Comparison of ENCODE assay signal across 19 cellular contexts in genomic region chr14:20998139-20998538, GRCh38. TPM values are rescaled to one million over a fixed set of nuclear protein-coding genes. Genes with fewer than 3 reads are reported as not detected.
DNase-seq lines count a peak whose midpoint lies in the region; ATAC-seq and TF ChIP-seq lines count a peak whose summit lies in the region.
"Had no signal": no experiment of that assay in that cellular context is flagged by ENCODE, and none has a peak within 500 bp of the region (broad histone marks: within the 10 kb centered on the region; RNA-seq: fewer than 3 reads in every experiment).

No MANE protein-coding gene starts in this region.

- no peak overlapping the region for H3K4me3 Mint-ChIP-seq in CD4-positive, alpha-beta T cell
- H3K4me3 Mint-ChIP-seq in nephron: peak overlapping the region; percentile 45 to 68 (median 61)
- H3K4me3 Mint-ChIP-seq: activated CD4-positive, alpha-beta memory T cell treated with anti-CD3 and anti-CD28 coated beads, Interleukin-2, amount 10 ng/mL, durations not matched to agents 7 days and 5 days; CD8-positive, alpha-beta memory T cell; neural progenitor cell had no signal

- no TSS peak for BruUV-seq in PC-9 (replicated peaks; lab: Mats Ljungman, UMichigan)

- peak overlapping the region; percentile 40 for H3K27ac Mint-ChIP-seq in CD4-positive, alpha-beta T cell
- H3K27ac Mint-ChIP-seq in nephron: peak overlapping the region; percentile 37 to 90 (median 60)
- H3K27ac Mint-ChIP-seq: activated CD4-positive, alpha-beta memory T cell treated with anti-CD3 and anti-CD28 coated beads, Interleukin-2, amount 10 ng/mL, durations not matched to agents 7 days and 5 days; activated T-helper 2 cell treated with anti-CD3 and anti-CD28 coated beads, Interferon-gamma antibody, Interleukin-2, Interleukin-4, amounts not matched to agents 10 μg/mL and 5 μg/mL and 100 μg/mL, durations not matched to agents 14 hours and 24 hours and 36 hours; neural progenitor cell had no signal

- CTCF ChIA-PET in CD4-positive, alpha-beta T cell (lab: Charles Lee): interaction anchor here (2.7 kb wide), 1 partner anchor 17 kb away, joined by 12 read pairs; no protein-coding TSS in a partner anchor
- CTCF ChIA-PET in PC-9 (lab: Charles Lee): interaction anchor here (1.9 kb wide), 1 partner anchor 27 kb away, joined by 9 read pairs; no protein-coding TSS in a partner anchor
- CTCF ChIA-PET in HEK293T (lab: Yijun Ruan, JAX): interaction anchor here (1.1 to 3.5 kb wide), 5 partner anchors 17 to 96 kb away, joined by 3 to 26 read pairs (median 4); no protein-coding TSS in a partner anchor

- POLR2A ChIA-PET in CD4-positive, alpha-beta T cell (lab: Charles Lee): no interaction called here
- POLR2A ChIA-PET in PC-9 (lab: Charles Lee; ENCODE audit: unreplicated experiment) (interaction anchor here (0.7 kb wide), 1 partner anchor 11 kb away, joined by 3 read pairs; no protein-coding TSS in a partner anchor), HEK293T (lab: Yijun Ruan, JAX) (interaction anchor here (0.7 to 2.4 kb wide), 3 partner anchors 17 to 73 kb away, joined by 3 to 15 read pairs (median 4); no protein-coding TSS in a partner anchor)

- no peak overlapping the region for H2AFZ ChIP-seq in PC-9
- H2AFZ ChIP-seq: neural progenitor cell had no signal

- no peaks in the 10 kb centered on the region for H3K36me3 ChIP-seq in PC-9 (ENCODE audit: low read depth)
- H3K36me3 ChIP-seq: neural progenitor cell had no signal

- H3K4me1 ChIP-seq in PC-9 (replicated peaks; ENCODE audit: insufficient read depth): peaks cover 20% of the 10 kb centered on the region

- H3K79me2 ChIP-seq in PC-9 (ENCODE audit: low read depth): no peaks in the 10 kb centered on the region

- H3K4me2 ChIP-seq in PC-9: peak overlapping the region; percentile 47
- H3K4me2 ChIP-seq: neural progenitor cell had no signal

- H3K27ac ChIP-seq in CD4-positive, alpha-beta T cell (ENCODE audit: low read depth, low read length): no peak overlapping the region
- peak overlapping the region; percentile 68 for H3K27ac ChIP-seq in PC-9
- H3K27ac ChIP-seq: neural progenitor cell, RWPE1 had no signal

- peaks cover 54% of the 10 kb centered on the region for H3K36me3 Mint-ChIP-seq in CD4-positive, alpha-beta T cell (ENCODE audit: low read depth)
- H3K36me3 Mint-ChIP-seq in nephron (ENCODE audit: low read depth): peaks cover 34% of the 10 kb centered on the region

- no peak for ATAC-seq in CD4-positive, alpha-beta T cell (ENCODE audit: poor library complexity)
- ATAC-seq in esophagus mucosa: peak; percentile 58

- H3K9me3 ChIP-seq in CD4-positive, alpha-beta T cell (ENCODE audit: control insufficient read depth, low read length): no peaks in the 10 kb centered on the region
- H3K9me3 ChIP-seq in PC-9 (ENCODE audit: insufficient read depth, low read depth): no peaks in the 10 kb centered on the region

- DNase-seq in CD4-positive, alpha-beta T cell: no peak
- DNase-seq in PC-9 (peak; percentile 17 to 61), HEK293T (ENCODE audit: extremely low spot score) (no peak), germinal center (ENCODE audit: low spot score) (no peak), A172 (ENCODE audit: low spot score) (no peak), GM19238 (ENCODE audit: insufficient read length, low spot score) (no peak)
- DNase-seq: activated CD4-positive, alpha-beta memory T cell treated with anti-CD3 and anti-CD28 coated beads, Interleukin-2, amount 10 ng/mL, durations not matched to agents 7 days and 5 days; CD8-positive, alpha-beta memory T cell; NCI-H1436 treated with DMSO at 0.1 percent for 48 hours; NCI-H226; stimulated activated naive CD4-positive, alpha-beta T cell treated with Interleukin-2 at 50 U/mL for 16 hours had no signal

- no peak overlapping the region for H3K4me3 ChIP-seq in PC-9
- H3K4me3 ChIP-seq: lung, neural progenitor cell had no signal

- no peaks in the 10 kb centered on the region for H3K27me3 Mint-ChIP-seq in CD4-positive, alpha-beta T cell
- no peaks in the 10 kb centered on the region for H3K27me3 Mint-ChIP-seq in nephron (ENCODE audit: low read depth)
- H3K27me3 Mint-ChIP-seq: activated CD4-positive, alpha-beta memory T cell treated with anti-CD3 and anti-CD28 coated beads, Interleukin-2, amount 10 ng/mL, durations not matched to agents 7 days and 5 days; CD8-positive, alpha-beta memory T cell had no signal

- no peak for TF ChIP-seq CTCF in CD4-positive, alpha-beta T cell (IDR thresholded peaks at IDR 0.05)
- TF ChIP-seq CTCF in PC-9 (conservative IDR thresholded peaks at IDR 0.05): no peak
- TF ChIP-seq CTCF in nephron (IDR thresholded peaks at IDR 0.05; ENCODE audit: unreplicated experiment in 3 of 3): no peak

- H3K9me2 ChIP-seq in PC-9 (ENCODE audit: insufficient read depth): no peaks in the 10 kb centered on the region

- no peaks in the 10 kb centered on the region for H3K9me3 Mint-ChIP-seq in CD4-positive, alpha-beta T cell
- H3K9me3 Mint-ChIP-seq in nephron: no peaks in the 10 kb centered on the region
- H3K9me3 Mint-ChIP-seq: activated CD4-positive, alpha-beta memory T cell treated with anti-CD3 and anti-CD28 coated beads, Interleukin-2, amount 10 ng/mL, durations not matched to agents 7 days and 5 days; activated T-helper 2 cell treated with anti-CD3 and anti-CD28 coated beads, Interferon-gamma antibody, Interleukin-2, Interleukin-4, amounts not matched to agents 10 μg/mL and 5 μg/mL and 100 μg/mL, durations not matched to agents 14 hours and 24 hours and 36 hours; CD8-positive, alpha-beta memory T cell; neural progenitor cell had no signal

- H4K20me1 ChIP-seq in PC-9 (ENCODE audit: insufficient read depth): no peaks in the 10 kb centered on the region

- peaks cover 34% of the 10 kb centered on the region for H3K4me1 Mint-ChIP-seq in CD4-positive, alpha-beta T cell (ENCODE audit: low read depth)
- H3K4me1 Mint-ChIP-seq in nephron: peaks cover 8% of the 10 kb centered on the region

- no peaks in the 10 kb centered on the region for H3K27me3 ChIP-seq in CD4-positive, alpha-beta T cell (ENCODE audit: control insufficient read depth, insufficient read depth, low read length)
- H3K27me3 ChIP-seq in PC-9 (ENCODE audit: insufficient read depth, low read depth): no peaks in the 10 kb centered on the region
- H3K27me3 ChIP-seq: neural progenitor cell had no signal

- H3F3A ChIP-seq in PC-9 (ENCODE audit: insufficient read depth, low read depth): peaks cover 13% of the 10 kb centered on the region; the same call in 1 of the 2 replicates

- intact Hi-C loops in CD4-positive, alpha-beta T cell (cut with DNase I, micrococcal nuclease): no loop called here
- intact Hi-C loops in PC-9 (cut with micrococcal nuclease; ENCODE audit: unreplicated experiment): loop anchor here (2.0 to 5.0 kb wide), 2 partner anchors 27 to 366 kb away; no protein-coding TSS in a partner anchor

TF ChIP-seq in HEK293T, 16 proteins besides CTCF, POLR2A, EP300 and RAD21:
- TF ChIP-seq SP1 (IDR thresholded peaks at IDR 0.05) (no peak), L3MBTL2 (conservative IDR thresholded peaks at IDR 0.05) (no peak), CTBP1 (IDR thresholded peaks at IDR 0.05; ENCODE audit: borderline replicate concordance) (no peak), HDGF (IDR thresholded peaks at IDR 0.05; ENCODE audit: borderline replicate concordance) (no peak), SUZ12 (IDR thresholded peaks at IDR 0.05) (no peak), ZNF384 (IDR thresholded peaks at IDR 0.05) (no peak), FOXA1 (IDR thresholded peaks at IDR 0.05) (no peak)

RNA-seq across cellular contexts. Expression of gene SLC39A2, which starts 1.0 kb away (rescaled TPM):
- not detected for total RNA-seq in CD4-positive, alpha-beta T cell
- total RNA-seq in PC-9 (2021) (0.35 and 0.68 TPM in 2 replicates), esophagus mucosa (15.7 TPM)
- not detected in 2 replicates for total RNA-seq in A172 (2014; rRNA removed; shearing (Covaris generic))
- total RNA-seq: activated CD4-positive, alpha-beta memory T cell treated with anti-CD3 and anti-CD28 coated beads, Interleukin-2, amount 10 ng/mL, durations not matched to agents 7 days and 5 days; chondrocyte; lung; renal cortical epithelial cell had no signal

RNA-seq across cellular contexts. Expression of gene METTL17, which starts 8.4 kb away (rescaled TPM):
- total RNA-seq in CD4-positive, alpha-beta T cell: 10 to 100 TPM; 92.0 to 94.8 TPM
- total RNA-seq in PC-9 (2021) (40.9 and 51.2 TPM in 2 replicates), esophagus mucosa (37.8 TPM)
- 55.4 and 71.8 TPM in 2 replicates for total RNA-seq in A172 (2014; rRNA removed; shearing (Covaris generic))

RNA-seq across cellular contexts. Expression of gene NDRG2, which starts 26.7 kb away (rescaled TPM):
- total RNA-seq in CD4-positive, alpha-beta T cell: 10 to 100 TPM; 26.7 to 28.6 TPM
- 12.2 and 14.6 TPM in 2 replicates for total RNA-seq in PC-9 (2021)
- 54.7 TPM for total RNA-seq in esophagus mucosa
- total RNA-seq in A172 (2014; rRNA removed; shearing (Covaris generic)): 7.5 and 9.0 TPM in 2 replicates

RNA-seq across cellular contexts. Expression of gene TPPP2, which starts 31.9 kb away (rescaled TPM):
- not detected for total RNA-seq in CD4-positive, alpha-beta T cell
- total RNA-seq in PC-9 (2021) (not detected in 2 replicates), esophagus mucosa (not detected)
- not detected in 2 replicates for total RNA-seq in A172 (2014; rRNA removed; shearing (Covaris generic))
- total RNA-seq: activated CD4-positive, alpha-beta memory T cell treated with anti-CD3 and anti-CD28 coated beads, Interleukin-2, amount 10 ng/mL, durations not matched to agents 7 days and 5 days; activated T-helper 2 cell treated with anti-CD3 and anti-CD28 coated beads, Interferon-gamma antibody, Interleukin-2, Interleukin-4, amounts not matched to agents 10 μg/mL and 5 μg/mL and 100 μg/mL, durations not matched to agents 14 hours and 24 hours and 36 hours; CD8-positive, alpha-beta memory T cell; chondrocyte; renal cortical epithelial cell had no signal

RNA-seq across cellular contexts. Expression of gene RNASE13, which starts 36.5 kb away (rescaled TPM):
- not detected for total RNA-seq in CD4-positive, alpha-beta T cell
- not detected in 2 replicates for total RNA-seq in PC-9 (2021)
- total RNA-seq in esophagus mucosa: not detected
- not detected in 2 replicates for total RNA-seq in A172 (2014; rRNA removed; shearing (Covaris generic))
- total RNA-seq: activated CD4-positive, alpha-beta memory T cell treated with anti-CD3 and anti-CD28 coated beads, Interleukin-2, amount 10 ng/mL, durations not matched to agents 7 days and 5 days; activated T-helper 2 cell treated with anti-CD3 and anti-CD28 coated beads, Interferon-gamma antibody, Interleukin-2, Interleukin-4, amounts not matched to agents 10 μg/mL and 5 μg/mL and 100 μg/mL, durations not matched to agents 14 hours and 24 hours and 36 hours; CD8-positive, alpha-beta memory T cell; chondrocyte; lung; renal cortical epithelial cell had no signal

Comparison
In these comparisons a context has a peak if more than half of its experiments do, and no peak if none do; other contexts are left out.
1. DNase-seq: peak in PC-9 (2 of 2); none in CD4-positive, alpha-beta T cell (0 of 10), HEK293T (single experiment), germinal center (single experiment), A172 (single experiment) and GM19238 (single experiment).